In genomic region chr6:154733610-154734379, GRCh38 we compare ENCODE assay signal across 8 cellular contexts. TPM values are rescaled to one million over a fixed set of nuclear protein-coding genes. Genes with fewer than 3 reads are reported as not detected.
DNase-seq lines count a peak whose midpoint lies in the region; ATAC-seq and TF ChIP-seq lines count a peak whose summit lies in the region.

No MANE protein-coding gene starts in this region.

- no peaks in the 10 kb centered on the region for H3K9me3 Mint-ChIP-seq in activated T-helper 2 cell treated with anti-CD3 and anti-CD28 coated beads, Interferon-gamma antibody, Interleukin-2, Interleukin-4, amounts not matched to agents 10 μg/mL and 5 μg/mL and 100 μg/mL, durations not matched to agents 14 hours and 24 hours and 36 hours
- H3K9me3 Mint-ChIP-seq in naive thymus-derived CD8-positive, alpha-beta T cell = no peaks in the 10 kb centered on the region
- no peaks in the 10 kb centered on the region for H3K9me3 Mint-ChIP-seq in stimulated activated naive B cell treated with anti-CD40 and anti-IgM and Interleukin-4, amounts not matched to agents 10 μg/mL and 1 μg/mL and 100 μg/mL, for 72 hours

- peaks cover 31% of the 10 kb centered on the region for H3K4me1 Mint-ChIP-seq in activated T-helper 2 cell treated with anti-CD3 and anti-CD28 coated beads, Interferon-gamma antibody, Interleukin-2, Interleukin-4, amounts not matched to agents 10 μg/mL and 5 μg/mL and 100 μg/mL, durations not matched to agents 14 hours and 24 hours and 36 hours (ENCODE audit: low read depth)
- peaks cover 19 to 56% (median 49%) of the 10 kb centered on the region in 4 donors for H3K4me1 Mint-ChIP-seq in naive thymus-derived CD8-positive, alpha-beta T cell
- H3K4me1 Mint-ChIP-seq in stimulated activated naive B cell treated with anti-CD40 and anti-IgM and Interleukin-4, amounts not matched to agents 10 μg/mL and 1 μg/mL and 100 μg/mL, for 72 hours = peaks cover 25 to 54% of the 10 kb centered on the region in 2 donors

- peak; percentile 98 for DNase-seq in EH (ENCODE audit: low read depth)
- peak; percentile 85 for DNase-seq in H4 (ENCODE audit: low spot score)
- DNase-seq in LNCaP clone FGC (ENCODE audit: low read depth) = peak; percentile 93
- peak; percentile 93 for DNase-seq in RPMI8226
- DNase-seq in activated T-helper 2 cell treated with anti-CD3 and anti-CD28 coated beads, Interferon-gamma antibody, Interleukin-2, Interleukin-4, amounts not matched to agents 10 μg/mL and 5 μg/mL and 100 μg/mL, durations not matched to agents 14 hours and 24 hours and 36 hours (ENCODE audit: low spot score) = peak; percentile 87
- peak; percentile 94 for DNase-seq in fibroblast of peridontal ligament (ENCODE audit: extremely low read depth)
- DNase-seq in naive thymus-derived CD8-positive, alpha-beta T cell = peak; percentile 78 to 93 (median 88)
- DNase-seq in stimulated activated naive B cell treated with anti-CD40 and anti-IgM and Interleukin-4, amounts not matched to agents 10 μg/mL and 1 μg/mL and 100 μg/mL, for 72 hours = peak; percentile 86

- peak overlapping the region; percentile 91 for H3K4me3 Mint-ChIP-seq in activated T-helper 2 cell treated with anti-CD3 and anti-CD28 coated beads, Interferon-gamma antibody, Interleukin-2, Interleukin-4, amounts not matched to agents 10 μg/mL and 5 μg/mL and 100 μg/mL, durations not matched to agents 14 hours and 24 hours and 36 hours (ENCODE audit: low read depth)
- peak overlapping the region; percentile 84 to 96 (median 92) for H3K4me3 Mint-ChIP-seq in naive thymus-derived CD8-positive, alpha-beta T cell
- H3K4me3 Mint-ChIP-seq in stimulated activated naive B cell treated with anti-CD40 and anti-IgM and Interleukin-4, amounts not matched to agents 10 μg/mL and 1 μg/mL and 100 μg/mL, for 72 hours = peak overlapping the region; percentile 89 to 95

- POLR2A ChIA-PET in naive thymus-derived CD8-positive, alpha-beta T cell (lab: Charles Lee) = interaction anchor here (0.6 to 1.2 kb wide), 3 partner anchors 13 to 599 kb away, joined by 3 read pairs; no protein-coding TSS in a partner anchor

- peak overlapping the region; percentile 98 for H3K27ac Mint-ChIP-seq in activated T-helper 2 cell treated with anti-CD3 and anti-CD28 coated beads, Interferon-gamma antibody, Interleukin-2, Interleukin-4, amounts not matched to agents 10 μg/mL and 5 μg/mL and 100 μg/mL, durations not matched to agents 14 hours and 24 hours and 36 hours
- H3K27ac Mint-ChIP-seq in naive thymus-derived CD8-positive, alpha-beta T cell = peak overlapping the region; percentile 88 to 98 (median 95)
- H3K27ac Mint-ChIP-seq in stimulated activated naive B cell treated with anti-CD40 and anti-IgM and Interleukin-4, amounts not matched to agents 10 μg/mL and 1 μg/mL and 100 μg/mL, for 72 hours = peak overlapping the region; percentile 100

- peaks cover 31% of the 10 kb centered on the region for H3K36me3 Mint-ChIP-seq in activated T-helper 2 cell treated with anti-CD3 and anti-CD28 coated beads, Interferon-gamma antibody, Interleukin-2, Interleukin-4, amounts not matched to agents 10 μg/mL and 5 μg/mL and 100 μg/mL, durations not matched to agents 14 hours and 24 hours and 36 hours (ENCODE audit: low read depth)
- peaks cover 0 to 25% (median 2%) of the 10 kb centered on the region in 3 donors for H3K36me3 Mint-ChIP-seq in naive thymus-derived CD8-positive, alpha-beta T cell
- peaks cover 8 to 17% of the 10 kb centered on the region in 2 donors for H3K36me3 Mint-ChIP-seq in stimulated activated naive B cell treated with anti-CD40 and anti-IgM and Interleukin-4, amounts not matched to agents 10 μg/mL and 1 μg/mL and 100 μg/mL, for 72 hours

- ATAC-seq in naive thymus-derived CD8-positive, alpha-beta T cell = peak; percentile 74 to 79
- peak; percentile 79 to 82 for ATAC-seq in stimulated activated naive B cell treated with anti-CD40 and anti-IgM and Interleukin-4, amounts not matched to agents 10 μg/mL and 1 μg/mL and 100 μg/mL, for 72 hours (replicated peaks)

- H3K4me3 ChIP-seq in LNCaP clone FGC (ENCODE audit: low read depth, low read length) = peak overlapping the region; percentile 63

- no peaks in the 10 kb centered on the region for H3K27me3 Mint-ChIP-seq in activated T-helper 2 cell treated with anti-CD3 and anti-CD28 coated beads, Interferon-gamma antibody, Interleukin-2, Interleukin-4, amounts not matched to agents 10 μg/mL and 5 μg/mL and 100 μg/mL, durations not matched to agents 14 hours and 24 hours and 36 hours (ENCODE audit: low read depth)
- no peaks in the 10 kb centered on the region for H3K27me3 Mint-ChIP-seq in naive thymus-derived CD8-positive, alpha-beta T cell
- no peaks in the 10 kb centered on the region for H3K27me3 Mint-ChIP-seq in stimulated activated naive B cell treated with anti-CD40 and anti-IgM and Interleukin-4, amounts not matched to agents 10 μg/mL and 1 μg/mL and 100 μg/mL, for 72 hours

- intact Hi-C loops in activated T-helper 2 cell treated with anti-CD3 and anti-CD28 coated beads, Interferon-gamma antibody, Interleukin-2, Interleukin-4, amounts not matched to agents 10 μg/mL and 5 μg/mL and 100 μg/mL, durations not matched to agents 14 hours and 24 hours and 36 hours (cut with micrococcal nuclease) = loop anchor here (1.0 to 10.0 kb wide), 7 partner anchors 58 to 684 kb away; partner anchors contain the start of gene TFB1M

- no peak for TF ChIP-seq CTCF in LNCaP clone FGC (IDR thresholded peaks at IDR 0.05; ENCODE audit: control insufficient read depth, extremely low read depth, insufficient read depth)

RNA-seq across cellular contexts. Expression of gene SCAF8, which starts 0.6 kb away (rescaled TPM):
- 10.7 and 13.5 TPM in 2 replicates for total RNA-seq in H4 (2014; rRNA removed; shearing (Covaris generic))
- 35.4 and 37.3 TPM in 2 replicates for total RNA-seq in activated T-helper 2 cell treated with anti-CD3 and anti-CD28 coated beads, Interferon-gamma antibody, Interleukin-2, Interleukin-4, amounts not matched to agents 10 μg/mL and 5 μg/mL and 100 μg/mL, durations not matched to agents 14 hours and 24 hours and 36 hours
- total RNA-seq in naive thymus-derived CD8-positive, alpha-beta T cell = 10 to 100 TPM; 65.2 to 67.1 TPM
- polyA plus RNA-seq in naive thymus-derived CD8-positive, alpha-beta T cell = 10 to 100 TPM; 11.0 to 17.4 (median 13.4) TPM

Comparison
In these comparisons a context has a peak if more than half of its experiments do, and no peak if none do; other contexts are left out.
1. Peak in every context shown above with its lines: DNase-seq, ATAC-seq and H3K4me3 ChIP-seq.